ENCODE assay signal across 27 cellular contexts in genomic region chr1:228885845-228886244, GRCh38.
"Had no signal": no experiment of that assay in that cellular context is flagged by ENCODE, and none has a peak within 500 bp of the region (broad histone marks: within the 10 kb centered on the region; RNA-seq: fewer than 3 reads in every experiment).

No MANE protein-coding gene starts in this region.

- H3K27me3 ChIP-seq: esophagus squamous epithelium, neural progenitor cell, ovary, tibial nerve, upper lobe of right lung had no signal

- H3K4me2 ChIP-seq: neural progenitor cell had no signal

- H3K36me3 ChIP-seq: esophagus squamous epithelium, lower lobe of right lung, neural progenitor cell, ovary, thoracic aorta, tibial nerve, upper lobe of right lung had no signal

- H3K4me1 Mint-ChIP-seq: immature natural killer cell; naive B cell; stimulated activated naive B cell treated with anti-CD40 and anti-IgM and Interleukin-4, amounts not matched to agents 10 μg/mL and 1 μg/mL and 100 μg/mL, for 72 hours had no signal

- H3K4me3 Mint-ChIP-seq: dendritic cell treated with granulocyte-macrophage colony-stimulating factor and Interleukin-4, amounts not matched to agents 40 ng/mL and 50 ng/mL, for 4 days; immature natural killer cell; naive B cell; natural killer cell treated with Interleukin-12 subunit alpha and Interleukin-12 subunit beta and Interleukin-15 and Interleukin-18, amount 100 ng/mL, for 72 hours; neural progenitor cell; stimulated activated naive B cell treated with anti-CD40 and anti-IgM and Interleukin-4, amounts not matched to agents 10 μg/mL and 1 μg/mL and 100 μg/mL, for 72 hours; stimulated activated naive CD8-positive, alpha-beta T cell treated with anti-CD3 and anti-CD28 coated beads, Interleukin-15, Interleukin-2, amounts not matched to agents 100 ng/mL and 50 ng/mL, for 24 hours had no signal

- H3K27ac Mint-ChIP-seq: dendritic cell treated with granulocyte-macrophage colony-stimulating factor and Interleukin-4, amounts not matched to agents 40 ng/mL and 50 ng/mL, for 4 days; natural killer cell treated with Interleukin-12 subunit alpha and Interleukin-12 subunit beta and Interleukin-15 and Interleukin-18, amount 100 ng/mL, for 72 hours; neural progenitor cell; stimulated activated naive B cell treated with anti-CD40 and anti-IgM and Interleukin-4, amounts not matched to agents 10 μg/mL and 1 μg/mL and 100 μg/mL, for 72 hours; stimulated activated naive CD8-positive, alpha-beta T cell treated with anti-CD3 and anti-CD28 coated beads, Interleukin-15, Interleukin-2, amounts not matched to agents 100 ng/mL and 50 ng/mL, for 24 hours had no signal

- H3K4me1 ChIP-seq: esophagus squamous epithelium, lower lobe of right lung, psoas muscle, tibial nerve, upper lobe of right lung had no signal

- H3K9me3 Mint-ChIP-seq: immature natural killer cell; natural killer cell treated with Interleukin-12 subunit alpha and Interleukin-12 subunit beta and Interleukin-15 and Interleukin-18, amount 100 ng/mL, for 72 hours had no signal

- H3K36me3 Mint-ChIP-seq: immature natural killer cell; natural killer cell treated with Interleukin-12 subunit alpha and Interleukin-12 subunit beta and Interleukin-15 and Interleukin-18, amount 100 ng/mL, for 72 hours; neural progenitor cell had no signal

- H3K4me3 ChIP-seq: esophagus squamous epithelium, lower lobe of right lung, mucosa of descending colon, neural progenitor cell, ovary, psoas muscle, skin epidermis, thoracic aorta, tibial nerve, upper lobe of right lung had no signal

- H3K27ac ChIP-seq: esophagus squamous epithelium, lower lobe of right lung, neural progenitor cell, ovary, psoas muscle, skin epidermis, thoracic aorta, tibial nerve, upper lobe of right lung had no signal

- H3K9me3 ChIP-seq: esophagus squamous epithelium, mucosa of descending colon, psoas muscle, thoracic aorta, tibial nerve, upper lobe of right lung had no signal

- H3K9ac ChIP-seq: neural progenitor cell had no signal

- H2AFZ ChIP-seq: neural progenitor cell had no signal

- DNase-seq: central memory CD4-positive, alpha-beta T cell; effector memory CD4-positive, alpha-beta T cell; erythroblast; esophagus squamous epithelium; foreskin melanocyte; hypothalamus; immature natural killer cell; left ventricle myocardium superior; lower lobe of right lung; mucosa of descending colon; naive B cell; nucleus accumbens; posterior cingulate gyrus; psoas muscle; right cardiac atrium; stimulated activated CD4-positive, alpha-beta T cell treated with anti-CD3 and anti-CD28 coated beads, Interleukin-15, amount 100 ng/mL, for 24 hours; stimulated activated CD4-positive, alpha-beta T cell treated with anti-CD3 and anti-CD28 coated beads, Interleukin-2, amount 100 ng/mL, for 48 hours; stimulated activated naive B cell treated with anti-CD40 and anti-IgM and Interleukin-4, amounts not matched to agents 10 μg/mL and 1 μg/mL and 100 μg/mL, for 72 hours; upper lobe of right lung had no signal

- ATAC-seq: left ventricle myocardium superior; lower lobe of right lung; mucosa of descending colon; natural killer cell treated with Interleukin-12 subunit alpha and Interleukin-12 subunit beta and Interleukin-15 and Interleukin-18, amount 100 ng/mL, for 72 hours; psoas muscle; right cardiac atrium; stimulated activated naive B cell treated with anti-CD40 and anti-IgM and Interleukin-4, amounts not matched to agents 10 μg/mL and 1 μg/mL and 100 μg/mL, for 72 hours; upper lobe of right lung had no signal
